16 cellular contexts compared by ENCODE assay signal in genomic region chr1:59315529-59316433, GRCh38. TPM values are rescaled to one million over a fixed set of nuclear protein-coding genes. Genes with fewer than 3 reads are reported as not detected.
A peak's percentile ranks its signal among the peaks of the same experiment; 100 is the strongest.
DNase-seq lines count a peak whose midpoint lies in the region; ATAC-seq, FAIRE-seq and TF ChIP-seq lines count a peak whose summit lies in the region.
"Had no signal": no experiment of that assay in that cellular context is flagged by ENCODE, and none has a peak within 500 bp of the region (broad histone marks: within the 10 kb centered on the region; RNA-seq: fewer than 3 reads in every experiment).

No MANE protein-coding gene starts in this region.

- no peaks in the 10 kb centered on the region for H3K27me3 ChIP-seq in BLaER1 treated with 17β-estradiol and CSF1 and Interleukin-3, amounts not matched to agents 10 nM and 100 nM
- H3K27me3 ChIP-seq in astrocyte (ENCODE audit: insufficient read depth, low read length): no peaks in the 10 kb centered on the region
- no peaks in the 10 kb centered on the region for H3K27me3 ChIP-seq in HepG2 (ENCODE audit: control insufficient read depth in 1 of 2, insufficient read depth in 2 of 2, low read length in 2 of 2)
- no peaks in the 10 kb centered on the region for H3K27me3 ChIP-seq in small intestine (ENCODE audit: control insufficient read depth in 2 of 2, insufficient read depth in 2 of 2, low read length in 2 of 2)

- peak in 1 of 2 experiments; percentile 53; a peak in 2 of 4 replicates for TF ChIP-seq EP300 in HepG2 (IDR thresholded peaks at IDR 0.05; ENCODE audit: low read depth in 2 of 2, low read length in 2 of 2)
- no peak for TF ChIP-seq EP300 in HepG2 (CRISPR knock-in tag; IDR thresholded peaks at IDR 0.05; ENCODE audit: borderline replicate concordance)

- no peaks in the 10 kb centered on the region for H4K20me1 ChIP-seq in BLaER1 treated with 17β-estradiol and CSF1 and Interleukin-3, amounts not matched to agents 10 nM and 100 nM
- H4K20me1 ChIP-seq in astrocyte (ENCODE audit: insufficient read depth, low read length) (no peaks in the 10 kb centered on the region), HepG2 (ENCODE audit: insufficient read depth, low read length) (no peaks in the 10 kb centered on the region)

- peak overlapping the region in 8 of 11 experiments; percentile 28 to 65 (median 43); a peak in 12 of 22 replicates for H3K27ac ChIP-seq in BLaER1 treated with 17β-estradiol and CSF1 and Interleukin-3, amounts not matched to agents 10 nM and 100 nM
- H3K27ac ChIP-seq in astrocyte (ENCODE audit: low read depth, low read length) (peak overlapping the region; percentile 21), HepG2 (ENCODE audit: extremely low read length, insufficient read depth, low read length) (peak overlapping the region; percentile 58), small intestine (ENCODE audit: low read depth in 1 of 2, low read length in 1 of 2) (peak overlapping the region in 1 of 2 donors; percentile 15)
- H3K27ac ChIP-seq: C4-2B had no signal

- in situ Hi-C loops in HepG2 (cut with HindIII; ENCODE audit: extremely low pct_ligation_motif_present, low pct_unique_long_range_greater_than_20kb): loop anchor here (5.0 kb wide), 1 partner anchor 52 kb away; no protein-coding TSS in a partner anchor

- no peak for TF ChIP-seq POLR2A in HepG2 (IDR thresholded peaks at IDR 0.05; ENCODE audit: insufficient read depth in 1 of 2, low read depth in 2 of 2, low read length in 2 of 2)

- no peaks in the 10 kb centered on the region for H3K27me3 Mint-ChIP-seq in astrocyte (ENCODE audit: low read depth, unreplicated experiment)
- no peaks in the 10 kb centered on the region for H3K27me3 Mint-ChIP-seq in effector memory CD8-positive, alpha-beta T cell

- 91% methylated on average over 6 of the region's 6 CpGs for WGBS in HepG2 (ENCODE audit: low lambda C conversion rate)
- WGBS in small intestine, 3 donors: 78 to 89% (median 83%) methylated on average over 6 of the region's 6 CpGs

- H3K79me2 ChIP-seq in astrocyte (ENCODE audit: insufficient read depth, low read length) (no peaks in the 10 kb centered on the region), HepG2 (ENCODE audit: insufficient read depth, low read length) (no peaks in the 10 kb centered on the region)

- peak overlapping the region; percentile 53 to 89 (median 70) for H3K4me2 ChIP-seq in BLaER1 treated with 17β-estradiol and CSF1 and Interleukin-3, amounts not matched to agents 10 nM and 100 nM
- H3K4me2 ChIP-seq in astrocyte (ENCODE audit: low read length): peak overlapping the region; percentile 67
- H3K4me2 ChIP-seq in HepG2 (ENCODE audit: low read depth, low read length): peak overlapping the region; percentile 64

- no TSS peak for BruUV-seq in HepG2 (replicated peaks; lab: Mats Ljungman, UMichigan)

- ATAC-seq in HepG2 (peak; percentile 39; the same call in 1 of the 3 replicates), HG03139 (IDR thresholded peaks at IDR 0.05; ENCODE audit: unreplicated experiment) (no peak)
- no peak for ATAC-seq in effector memory CD8-positive, alpha-beta T cell (replicated peaks)

- H3K36me3 ChIP-seq in BLaER1 treated with 17β-estradiol and CSF1 and Interleukin-3, amounts not matched to agents 10 nM and 100 nM: no peaks in the 10 kb centered on the region; a peak in 1 of 22 replicates
- H3K36me3 ChIP-seq in astrocyte (ENCODE audit: insufficient read depth, low read length): no peaks in the 10 kb centered on the region
- H3K36me3 ChIP-seq in HepG2 (replicated peaks in 1 of 2; ENCODE audit: control insufficient read depth in 1 of 2, insufficient read depth in 2 of 2, low read length in 2 of 2): no peaks in the 10 kb centered on the region
- H3K36me3 ChIP-seq in small intestine (ENCODE audit: control insufficient read depth in 2 of 2, insufficient read depth in 2 of 2, low read length in 2 of 2): no peaks in the 10 kb centered on the region

- peaks cover 46 to 58% (median 52%) of the 10 kb centered on the region in 10 experiments for H3K4me1 ChIP-seq in BLaER1 treated with 17β-estradiol and CSF1 and Interleukin-3, amounts not matched to agents 10 nM and 100 nM
- peaks cover 32% of the 10 kb centered on the region for H3K4me1 ChIP-seq in astrocyte (ENCODE audit: insufficient read depth, low read length)
- H3K4me1 ChIP-seq in HepG2 (ENCODE audit: insufficient read depth, low read length): peaks cover 40% of the 10 kb centered on the region
- peaks cover 0 to 6% of the 10 kb centered on the region in 2 donors for H3K4me1 ChIP-seq in small intestine (ENCODE audit: control insufficient read depth in 2 of 2, insufficient read depth in 1 of 2, low read depth in 1 of 2, low read length in 1 of 2)

- H3K9ac ChIP-seq in BLaER1 treated with 17β-estradiol and CSF1 and Interleukin-3, amounts not matched to agents 10 nM and 100 nM: peak overlapping the region in 9 of 11 experiments; percentile 17 to 67 (median 43); a peak in 5 of 22 replicates
- H3K9ac ChIP-seq in astrocyte (ENCODE audit: low read length) (no peak overlapping the region), HepG2 (ENCODE audit: insufficient read depth, low read depth, low read length) (no peak overlapping the region)

- no peaks in the 10 kb centered on the region for H3K36me3 Mint-ChIP-seq in astrocyte (ENCODE audit: low read depth, unreplicated experiment)
- no peaks in the 10 kb centered on the region for H3K36me3 Mint-ChIP-seq in effector memory CD8-positive, alpha-beta T cell (ENCODE audit: insufficient read depth)
- H3K36me3 Mint-ChIP-seq: brain had no signal

- CTCF ChIA-PET in HepG2 (lab: Yijun Ruan, JAX; ENCODE audit: low intra/inter-chr PET ratio, low total read pairs): no interaction called here

- H3K4me1 Mint-ChIP-seq in astrocyte (ENCODE audit: low read depth, unreplicated experiment): peaks cover 19% of the 10 kb centered on the region
- peaks cover 22 to 52% of the 10 kb centered on the region in 2 donors for H3K4me1 Mint-ChIP-seq in effector memory CD8-positive, alpha-beta T cell (ENCODE audit: low read depth in 2 of 2)

- H3K4me3 ChIP-seq in BLaER1 treated with 17β-estradiol and CSF1 and Interleukin-3, amounts not matched to agents 10 nM and 100 nM: no peak overlapping the region
- H3K4me3 ChIP-seq in astrocyte (ENCODE audit: insufficient read depth, low read depth, low read length) (no peak overlapping the region), HepG2 (replicated peaks in 1 of 3; ENCODE audit: insufficient read depth in 1 of 3, low read depth in 2 of 3, low read length in 3 of 3) (peak overlapping the region in 1 of 3 experiments; percentile 9; a peak in 1 of 6 replicates), small intestine (ENCODE audit: low read depth in 1 of 2, low read length in 2 of 2) (no peak overlapping the region)

- POLR2A ChIA-PET in HepG2 (lab: Yijun Ruan, JAX): interaction anchor here (1.6 to 2.9 kb wide), 2 partner anchors 9 to 19 kb away, joined by 5 to 27 read pairs; partner anchors contain the start of gene FGGY

- peak overlapping the region; percentile 86 for H3K27ac Mint-ChIP-seq in astrocyte (ENCODE audit: unreplicated experiment)
- H3K27ac Mint-ChIP-seq in effector memory CD8-positive, alpha-beta T cell: peak overlapping the region in 1 of 2 donors; percentile 93

- no peak for TF ChIP-seq RAD21 in HepG2 (CRISPR knock-in tag; IDR thresholded peaks at IDR 0.05)

- DNase-seq in astrocyte (ENCODE audit: low read depth): peak; percentile 92
- DNase-seq in HepG2 (ENCODE audit: low spot score): peak; percentile 68
- peak; percentile 26 for DNase-seq in small intestine
- no peak for DNase-seq in effector memory CD8-positive, alpha-beta T cell
- no peak for DNase-seq in NCI-H146 treated with DMSO at 0.1 percent for 48 hours (lab: John Stamatoyannopoulos, UW; ENCODE audit: unreplicated experiment)
- no peak for DNase-seq in urothelium cell line (ENCODE audit: low spot score)
- DNase-seq: activated CD4-positive, alpha-beta T cell treated with anti-CD3 and anti-CD28 coated beads, Interleukin-2, amount 50 U/mL, for 48 hours; activated effector memory CD4-positive, alpha-beta T cell treated with anti-CD3 and anti-CD28 coated beads, Interleukin-2, amount 50 U/mL, for 16 hours; effector CD8-positive, alpha-beta T cell; NCI-H1436; NCI-H524 treated with DMSO at 0.1 percent for 48 hours; T1000 had no signal

- H3K9me3 Mint-ChIP-seq in astrocyte (ENCODE audit: unreplicated experiment): no peaks in the 10 kb centered on the region
- H3K9me3 Mint-ChIP-seq in effector memory CD8-positive, alpha-beta T cell: no peaks in the 10 kb centered on the region

- no peak for FAIRE-seq in astrocyte (lab: Jason Lieb, UNC)
- no peak for FAIRE-seq in HepG2 (lab: Jason Lieb, UNC)
- FAIRE-seq in small intestine (lab: Jason Lieb, UNC): no peak
- no peak for FAIRE-seq in urothelium cell line (lab: Jason Lieb, UNC)

- H3K4me3 Mint-ChIP-seq in astrocyte (ENCODE audit: unreplicated experiment): no peak overlapping the region
- peak overlapping the region in 1 of 2 donors; percentile 86 for H3K4me3 Mint-ChIP-seq in effector memory CD8-positive, alpha-beta T cell

- intact Hi-C loops in HepG2 (cut with micrococcal nuclease; ENCODE audit: unreplicated experiment): no loop called here

- H3K9me3 ChIP-seq in BLaER1 treated with 17β-estradiol and CSF1 and Interleukin-3, amounts not matched to agents 10 nM and 100 nM (replicated peaks in 1 of 11): peaks cover 0 to 14% (median 0%) of the 10 kb centered on the region in 11 experiments; a peak in 1 of 22 replicates
- H3K9me3 ChIP-seq in astrocyte (ENCODE audit: insufficient read depth, low read depth, low read length): no peaks in the 10 kb centered on the region
- H3K9me3 ChIP-seq in HepG2 (ENCODE audit: low read length): no peaks in the 10 kb centered on the region
- H3K9me3 ChIP-seq in small intestine (ENCODE audit: control insufficient read depth, low read depth): no peaks in the 10 kb centered on the region

- TF ChIP-seq CTCF in astrocyte (IDR thresholded peaks at IDR 0.05; ENCODE audit: insufficient read depth, low read depth, low read length): no peak
- no peak for TF ChIP-seq CTCF in HepG2 (CRISPR knock-in tag; IDR thresholded peaks at IDR 0.05)

- H2AFZ ChIP-seq in astrocyte (ENCODE audit: low read depth, low read length): no peak overlapping the region
- H2AFZ ChIP-seq in HepG2 (ENCODE audit: low read length): no peak overlapping the region

RNA-seq across cellular contexts. Expression of gene FGGY, which starts 18.9 kb away (rescaled TPM):
- total RNA-seq in astrocyte (6.8 and 8.3 TPM in 2 replicates), HepG2 (2016; rRNA removed; fragmentation: Illumina TruSeq; extraction: Trizol) (15.7 and 20.0 TPM in 2 replicates)
- total RNA-seq in HepG2 (2016; cell fraction: cytosol; rRNA removed; fragmentation: Illumina TruSeq; extraction: Trizol; ENCODE audit: low read depth): 59.4 and 62.1 TPM in 2 replicates
- total RNA-seq in HepG2 (2016; cell fraction: insoluble cytoplasmic fraction; rRNA removed; fragmentation: Illumina TruSeq; extraction: Trizol): 16.5 and 19.6 TPM in 2 replicates
- 19.5 and 21.4 TPM in 2 replicates for total RNA-seq in HepG2 (2016; cell fraction: membrane; rRNA removed; fragmentation: Illumina TruSeq; extraction: Trizol)
- total RNA-seq in HepG2 (2016; cell fraction: nucleus; rRNA removed; fragmentation: Illumina TruSeq; extraction: Trizol): 16.9 and 19.5 TPM in 2 replicates
- polyA plus RNA-seq in HepG2 (2011; rRNA removed) (25.6 and 27.5 TPM in 2 replicates), small intestine (10 to 100 TPM; 12.3 to 16.5 (median 13.6) TPM)
- polyA plus RNA-seq in HepG2 (2011; cell fraction: cytosol; rRNA removed): 26.7 and 28.9 TPM in 2 replicates
- polyA plus RNA-seq in HepG2 (2011; cell fraction: nucleus; rRNA removed): 13.2 and 13.8 TPM in 2 replicates
- 19.3 and 23.4 TPM in 2 replicates for polyA plus RNA-seq in HepG2 (2012)
- 6.2 and 8.4 TPM in 2 replicates for polyA plus RNA-seq in HepG2 (2016; cell fraction: cytosol; fragmentation: Illumina TruSeq; extraction: Trizol; ENCODE audit: low read depth)
- 13.0 and 14.8 TPM in 2 replicates for polyA plus RNA-seq in HepG2 (2016; cell fraction: insoluble cytoplasmic fraction; fragmentation: Illumina TruSeq; extraction: Trizol; ENCODE audit: low read depth)
- polyA plus RNA-seq in HepG2 (2016; cell fraction: membrane; fragmentation: Illumina TruSeq; extraction: Trizol; ENCODE audit: low read depth): 9.0 and 11.2 TPM in 2 replicates
- polyA plus RNA-seq in HepG2 (2016; cell fraction: nucleus; fragmentation: Illumina TruSeq; extraction: Trizol; ENCODE audit: insufficient read depth, low read depth): 7.0 and 8.3 TPM in 2 replicates
- polyA minus RNA-seq in HepG2 (2011; rRNA and poly(A)+ RNA removed; ENCODE audit: low replicate concordance): 11.3 and 53.1 TPM in 2 replicates
- polyA minus RNA-seq in HepG2 (2011; cell fraction: cytosol; rRNA and poly(A)+ RNA removed): 9.6 and 14.5 TPM in 2 replicates
- polyA minus RNA-seq in HepG2 (2011; cell fraction: nucleus; rRNA and poly(A)+ RNA removed): 62.8 and 75.2 TPM in 2 replicates

Comparison
In these comparisons a context has a peak if more than half of its experiments do, and no peak if none do; other contexts are left out.
1. H3K9ac ChIP-seq: peak in BLaER1 treated with 17β-estradiol and CSF1 and Interleukin-3, amounts not matched to agents 10 nM and 100 nM (9 of 11); none in astrocyte (single experiment) and HepG2 (single experiment).
2. DNase-seq: peak in astrocyte (single experiment), HepG2 (single experiment) and small intestine (single experiment); none in effector memory CD8-positive, alpha-beta T cell (0 of 3), NCI-H146 treated with DMSO at 0.1 percent for 48 hours (single experiment) and urothelium cell line (single experiment).
3. Peak in every context shown above with its lines, with median percentiles within 50 percentile points of each other: H3K4me2 ChIP-seq.